ENCODE assay signal across 10 cellular contexts in genomic region chr9:132942541-132943182, GRCh38. TPM values are rescaled to one million over a fixed set of nuclear protein-coding genes. Genes with fewer than 3 reads are reported as not detected.
DNase-seq lines count a peak whose midpoint lies in the region; ATAC-seq and TF ChIP-seq lines count a peak whose summit lies in the region.
"Had no signal": no experiment of that assay in that cellular context is flagged by ENCODE, and none has a peak within 500 bp of the region (broad histone marks: within the 10 kb centered on the region; RNA-seq: fewer than 3 reads in every experiment).

No MANE protein-coding gene starts in this region.

- H3K27ac ChIP-seq in IMR-90 (ENCODE audit: insufficient read depth, low read length): no peak overlapping the region
- H3K27ac ChIP-seq in testis: no peak overlapping the region

- no peak overlapping the region for H2BK15ac ChIP-seq in IMR-90 (ENCODE audit: low read depth, low read length)

- peaks cover 14% of the 10 kb centered on the region for H3K36me3 Mint-ChIP-seq in central memory CD8-positive, alpha-beta T cell (ENCODE audit: insufficient read depth)
- H3K36me3 Mint-ChIP-seq in nephron (ENCODE audit: low read depth): no peaks in the 10 kb centered on the region

- H2BK120ac ChIP-seq in IMR-90 (ENCODE audit: low read depth, low read length): no peak overlapping the region

- intact Hi-C loops in IMR-90 (cut with micrococcal nuclease) (no loop called here), testis (cut with DNase I; ENCODE audit: low total_unique reads) (no loop called here)

- POLR2A ChIA-PET in IMR-90 (lab: Charles Lee; ENCODE audit: unreplicated experiment): no interaction called here

- H3K9me3 ChIP-seq in IMR-90 (ENCODE audit: control insufficient read depth, insufficient read depth, low read length): no peaks in the 10 kb centered on the region
- H3K9me3 ChIP-seq in testis: no peaks in the 10 kb centered on the region

- TF ChIP-seq RAD21 in IMR-90 (IDR thresholded peaks at IDR 0.05; ENCODE audit: low read length): no peak

- no peak overlapping the region for H2AK9ac ChIP-seq in IMR-90 (replicated peaks; ENCODE audit: low read depth, low read length, poor library complexity)

- dilution Hi-C loops in IMR-90 (cut with HindIII; ENCODE audit: low sequenced_read_pairs, unreplicated experiment): no loop called here

- H3K56ac ChIP-seq in IMR-90 (ENCODE audit: extremely low read depth, insufficient read depth, low read length): no peak overlapping the region

- H3K23ac ChIP-seq in IMR-90 (ENCODE audit: low read depth, low read length): no peak overlapping the region

- TF ChIP-seq CTCF in GM06990 (IDR thresholded peaks at IDR 0.05; ENCODE audit: insufficient read depth, low read length, poor library complexity, severe bottlenecking): no peak
- TF ChIP-seq CTCF in IMR-90 (conservative IDR thresholded peaks at IDR 0.05; ENCODE audit: low read depth, low read length): no peak
- TF ChIP-seq CTCF in nephron (IDR thresholded peaks at IDR 0.05; ENCODE audit: unreplicated experiment in 3 of 3): no peak
- no peak for TF ChIP-seq CTCF in testis (IDR thresholded peaks at IDR 0.05)

- DNase-seq in GM06990 (ENCODE audit: extremely low read depth, insufficient read length): no peak
- peak; percentile 69 for DNase-seq in IMR-90
- no peak for DNase-seq in central memory CD8-positive, alpha-beta T cell (ENCODE audit: low spot score in 2 of 2)
- DNase-seq in testis: no peak
- DNase-seq: central memory CD4-positive, alpha-beta T cell; T1000 had no signal

- BruUV-seq in IMR-90 (replicated peaks; lab: Mats Ljungman, UMichigan): no TSS peak

- no peak overlapping the region for H3K18ac ChIP-seq in IMR-90 (ENCODE audit: low read depth, low read length)

- TF ChIP-seq POLR2A in IMR-90 (IDR thresholded peaks at IDR 0.05; ENCODE audit: low read depth, low read length): no peak
- TF ChIP-seq POLR2A in testis (IDR thresholded peaks at IDR 0.05): no peak

- no peak overlapping the region for H2BK20ac ChIP-seq in IMR-90 (ENCODE audit: low read depth, low read length)

- no peak overlapping the region for H2AK5ac ChIP-seq in IMR-90 (ENCODE audit: low read depth, low read length)

- H3K4me3 Mint-ChIP-seq in central memory CD8-positive, alpha-beta T cell: peak overlapping the region; percentile 94
- H3K4me3 Mint-ChIP-seq in nephron: peak overlapping the region; percentile 97 to 98 (median 97)

- ATAC-seq in IMR-90 (ENCODE audit: low read depth) (no peak), GM21423 (IDR thresholded peaks at IDR 0.05; ENCODE audit: unreplicated experiment) (no peak), HG02840 (IDR thresholded peaks at IDR 0.05; ENCODE audit: low FRiP score, unreplicated experiment) (no peak), HG02763 (IDR thresholded peaks at IDR 0.05; ENCODE audit: unreplicated experiment) (no peak)
- ATAC-seq in central memory CD8-positive, alpha-beta T cell (replicated peaks; ENCODE audit: extremely low read depth, poor library complexity, severe bottlenecking): no peak

- peaks cover 22 to 62% of the 10 kb centered on the region in 2 experiments for H3K79me1 ChIP-seq in IMR-90 (ENCODE audit: low read depth in 1 of 2, low read length in 2 of 2)

- no peak overlapping the region for H4K8ac ChIP-seq in IMR-90 (ENCODE audit: low read depth in 2 of 2, low read length in 2 of 2)

- H3K27me3 ChIP-seq in GM06990 (replicated peaks; ENCODE audit: control insufficient read depth, insufficient read depth, low read length): no peaks in the 10 kb centered on the region
- H3K27me3 ChIP-seq in IMR-90 (ENCODE audit: control insufficient read depth, insufficient read depth, low read length): no peaks in the 10 kb centered on the region
- H3K27me3 ChIP-seq in testis: no peaks in the 10 kb centered on the region

- no peak overlapping the region for H3K4ac ChIP-seq in IMR-90 (ENCODE audit: low read depth, low read length)

- no peak overlapping the region for H4K5ac ChIP-seq in IMR-90 (ENCODE audit: low read depth, low read length)

- no peaks in the 10 kb centered on the region for H3K27me3 Mint-ChIP-seq in central memory CD8-positive, alpha-beta T cell
- no peaks in the 10 kb centered on the region for H3K27me3 Mint-ChIP-seq in nephron (ENCODE audit: low read depth)

- H3K27ac Mint-ChIP-seq in central memory CD8-positive, alpha-beta T cell (ENCODE audit: low read depth): peak overlapping the region; percentile 99
- H3K27ac Mint-ChIP-seq in nephron: peak overlapping the region; percentile 54 to 99 (median 75)

- peaks cover 19% of the 10 kb centered on the region for H3K4me1 ChIP-seq in IMR-90 (ENCODE audit: control insufficient read depth, insufficient read depth, low read length)
- H3K4me1 ChIP-seq in testis: peaks cover 13% of the 10 kb centered on the region

- no peak overlapping the region for H2BK5ac ChIP-seq in IMR-90 (ENCODE audit: low read depth, low read length, poor library complexity, severe bottlenecking)

- H3K36me3 ChIP-seq in GM06990 (ENCODE audit: control insufficient read depth, insufficient read depth, low read length): no peaks in the 10 kb centered on the region
- no peaks in the 10 kb centered on the region for H3K36me3 ChIP-seq in IMR-90 (ENCODE audit: control insufficient read depth, insufficient read depth, low read length)
- H3K36me3 ChIP-seq in testis (ENCODE audit: low read depth, missing control alignments): no peaks in the 10 kb centered on the region

- peak overlapping the region; percentile 12 for H3K4me3 ChIP-seq in GM06990 (replicated peaks; ENCODE audit: low read depth, low read length)
- peak overlapping the region; percentile 13; the same call in 1 of the 2 replicates for H3K4me3 ChIP-seq in IMR-90 (ENCODE audit: insufficient read depth, low read depth, low read length)
- H3K4me3 ChIP-seq in testis: no peak overlapping the region

- peaks cover 16% of the 10 kb centered on the region; the same call in 1 of the 2 replicates for H4K20me1 ChIP-seq in IMR-90 (ENCODE audit: insufficient read depth, low read length)

- H3K9me3 Mint-ChIP-seq in central memory CD8-positive, alpha-beta T cell: no peaks in the 10 kb centered on the region
- no peaks in the 10 kb centered on the region for H3K9me3 Mint-ChIP-seq in nephron

- CTCF ChIA-PET in IMR-90 (lab: Yijun Ruan, JAX): no interaction called here

- no CpG with 5 or more reads among the region's 5 CpGs for WGBS in IMR-90 (ENCODE audit: extremely low coverage in 2 of 2, insufficient read length in 1 of 2), 2 experiments
- 33 to 36% methylated on average over 5 of the region's 5 CpGs for WGBS in testis, 2 donors

- peak overlapping the region; percentile 77 for H3K4me2 ChIP-seq in IMR-90 (ENCODE audit: low read depth, low read length)

- H3K9me1 ChIP-seq in IMR-90 (ENCODE audit: insufficient read depth, low read length): peaks cover 17% of the 10 kb centered on the region

- H3K14ac ChIP-seq in IMR-90 (replicated peaks; ENCODE audit: low read depth, low read length): no peak overlapping the region

- peaks cover 24% of the 10 kb centered on the region for H3K4me1 Mint-ChIP-seq in central memory CD8-positive, alpha-beta T cell
- H3K4me1 Mint-ChIP-seq in nephron: peaks cover 65% of the 10 kb centered on the region

- in situ Hi-C loops in IMR-90 (cut with MboI; ENCODE audit: low sequenced_read_pairs): no loop called here

- H2AFZ ChIP-seq in IMR-90 (replicated peaks; ENCODE audit: low read length, poor library complexity): no peak overlapping the region

- no peak overlapping the region for H4K91ac ChIP-seq in IMR-90 (ENCODE audit: insufficient read depth, low read depth, low read length)

- H3K9ac ChIP-seq in IMR-90 (ENCODE audit: low read depth, low read length): no peak overlapping the region

TF ChIP-seq in IMR-90, 13 proteins besides CTCF, POLR2A, EP300 and RAD21:
- TF ChIP-seq ELK1 (IDR thresholded peaks at IDR 0.05; ENCODE audit: borderline replicate concordance, low read depth, low read length) (no peak), SMC3 (IDR thresholded peaks at IDR 0.05; ENCODE audit: low read depth, low read length) (no peak), BHLHE40 (IDR thresholded peaks at IDR 0.05; ENCODE audit: low read depth, low read length) (peak; percentile 75), CEBPB (IDR thresholded peaks at IDR 0.05; ENCODE audit: low read depth, low read length) (no peak), MAFK (IDR thresholded peaks at IDR 0.05; ENCODE audit: low read depth, low read length) (no peak), USF2 (IDR thresholded peaks at IDR 0.05; ENCODE audit: low read depth, low read length) (peak; percentile 60; the same call in 1 of the 2 replicates)

RNA-seq across cellular contexts. Expression of gene TSC1, which starts 1.8 kb away (rescaled TPM):
- 44.2 and 56.3 TPM in 2 replicates for total RNA-seq in IMR-90 (2012; rRNA removed)
- polyA plus RNA-seq in IMR-90 (2012; rRNA removed): 24.0 and 25.7 TPM in 2 replicates
- 9.0 and 12.4 TPM in 2 replicates for polyA plus RNA-seq in IMR-90 (2012; cell fraction: cytosol; rRNA removed)
- polyA plus RNA-seq in IMR-90 (2012; cell fraction: nucleus; rRNA removed; ENCODE audit: low replicate concordance): 57.8 and 168 TPM in 2 replicates
- 100 to 1,000 TPM; 100 to 108 TPM for total RNA-seq in testis
- 78.4 TPM for polyA plus RNA-seq in testis (ENCODE audit: insufficient read depth, low read depth, low replicate concordance)

RNA-seq across cellular contexts. Expression of gene GFI1B, which starts 35.8 kb away (rescaled TPM):
- total RNA-seq in IMR-90 (2012; rRNA removed) (not detected in 2 replicates), testis (1 to 10 TPM; 4.3 to 9.7 TPM)
- polyA plus RNA-seq in IMR-90 (2012; rRNA removed) (0.02 TPM in 1 of 2 replicates, not detected in the other), testis (ENCODE audit: insufficient read depth, low read depth, low replicate concordance) (12.6 TPM)
- polyA plus RNA-seq in IMR-90 (2012; cell fraction: cytosol; rRNA removed): not detected in 2 replicates
- polyA plus RNA-seq in IMR-90 (2012; cell fraction: nucleus; rRNA removed; ENCODE audit: low replicate concordance): not detected in 2 replicates

Comparison
In these comparisons a context has a peak if more than half of its experiments do, and no peak if none do; other contexts are left out.
1. H3K4me3 ChIP-seq: peak in GM06990 (single experiment) and IMR-90 (single experiment); none in testis (0 of 2).